15 cellular contexts compared by ENCODE assay signal in genomic region chr5:111628901-111629300, GRCh38.
A peak's percentile ranks its signal among the peaks of the same experiment; 100 is the strongest.
DNase-seq lines count a peak whose midpoint lies in the region; ATAC-seq and TF ChIP-seq lines count a peak whose summit lies in the region.
"Had no signal": no experiment of that assay in that cellular context is flagged by ENCODE, and none has a peak within 500 bp of the region (broad histone marks: within the 10 kb centered on the region; RNA-seq: fewer than 3 reads in every experiment).

No MANE protein-coding gene starts in this region.

- peak overlapping the region; percentile 67 to 93 (median 71) for H3K27ac Mint-ChIP-seq in nephron

- H3K4me1 Mint-ChIP-seq in nephron = peaks cover 8% of the 10 kb centered on the region

- H3K27me3 Mint-ChIP-seq in nephron (ENCODE audit: low read depth) = no peaks in the 10 kb centered on the region

- H3K9me3 Mint-ChIP-seq in nephron = peaks cover 12% of the 10 kb centered on the region

- no peak for TF ChIP-seq CTCF in AG10803 (conservative IDR thresholded peaks at IDR 0.05; ENCODE audit: low read length)
- TF ChIP-seq CTCF in nephron (IDR thresholded peaks at IDR 0.05; ENCODE audit: unreplicated experiment in 3 of 3) = no peak

- H3K36me3 Mint-ChIP-seq in nephron (ENCODE audit: low read depth) = peaks cover 6% of the 10 kb centered on the region

- no peak for ATAC-seq in HG03442 (IDR thresholded peaks at IDR 0.05; ENCODE audit: unreplicated experiment)
- ATAC-seq in GM21737 (IDR thresholded peaks at IDR 0.05; ENCODE audit: unreplicated experiment) = no peak
- ATAC-seq: HCT116 had no signal

- peak; percentile 68 for DNase-seq in AG10803 (ENCODE audit: low read depth)
- peak; percentile 33 for DNase-seq in GM04503 (ENCODE audit: low read depth)
- DNase-seq in fibroblast of gingiva (ENCODE audit: low read depth) = peak; percentile 76
- no peak for DNase-seq in activated CD4-positive, CD25-positive, alpha-beta regulatory T cell (lab: John Stamatoyannopoulos, UW)
- DNase-seq: COR-L47, DMS153, NCI-H1092, NCI-H2227 treated with DMSO at 0.1 percent for 48 hours, NCI-H748 treated with DMSO at 0.1 percent for 48 hours, PC-9, SK-N-SH had no signal

- no peak overlapping the region for H3K4me3 ChIP-seq in AG10803 (ENCODE audit: low read length)
- H3K4me3 ChIP-seq: PC-9 had no signal

- no peak overlapping the region for H3K4me3 Mint-ChIP-seq in nephron

Comparison
In these comparisons a context has a peak if more than half of its experiments do, and no peak if none do; other contexts are left out.
1. DNase-seq: peak in AG10803 (single experiment), GM04503 (single experiment) and fibroblast of gingiva (single experiment); none in activated CD4-positive, CD25-positive, alpha-beta regulatory T cell (0 of 4).